1 cellular context compared by ENCODE assay signal in genomic region chr2:95207111-95207961, GRCh38.
TF ChIP-seq lines count a peak whose summit lies in the region.

TSS of gene ZNF892 (plus strand) at chr2:95207521. CDS start at chr2:95207816, 295 bp downstream.

TF ChIP-seq in K562, 482 proteins besides CTCF, POLR2A, EP300 and RAD21 (continued from another document and continues in another):
- TF ChIP-seq RHOXF2B (CRISPR knock-in tag; conservative IDR thresholded peaks at IDR 0.05) (no peak), HINFP (tag; conservative IDR thresholded peaks at IDR 0.05; ENCODE audit: low read depth) (no peak), CHCHD3 (CRISPR knock-in tag; IDR thresholded peaks at IDR 0.05) (no peak), ZNF589 (CRISPR knock-in tag; IDR thresholded peaks at IDR 0.05; ENCODE audit: low read depth) (no peak), ZNF134 (CRISPR knock-in tag; conservative IDR thresholded peaks at IDR 0.05) (peak; percentile 88), ATF7 (IDR thresholded peaks at IDR 0.05) (peak; percentile 48; the same call in 1 of the 2 replicates), NR0B1 (IDR thresholded peaks at IDR 0.05; ENCODE audit: partially characterized antibody) (no peak), SREBF1 (IDR thresholded peaks at IDR 0.05; ENCODE audit: borderline replicate concordance, low read depth, low read length) (no peak), CCNT2 (IDR thresholded peaks at IDR 0.05; ENCODE audit: borderline replicate concordance, extremely low read depth, insufficient read length, low read depth, low read length) (peak; percentile 49), NR2C1 (IDR thresholded peaks at IDR 0.05) (no peak), NR2C1 (tag; IDR thresholded peaks at IDR 0.05) (peak; percentile 61), TCF7 (IDR thresholded peaks at IDR 0.05; ENCODE audit: borderline replicate concordance) (no peak), ZC3H8 (IDR thresholded peaks at IDR 0.05) (no peak), GTF2A2 (tag; IDR thresholded peaks at IDR 0.05) (no peak), RNF219 (CRISPR knock-in tag; IDR thresholded peaks at IDR 0.05) (no peak), NCOA2 (IDR thresholded peaks at IDR 0.05; ENCODE audit: partially characterized antibody in 2 of 2) (no peak), NFATC3 (IDR thresholded peaks at IDR 0.05) (no peak), ZNF280B (CRISPR knock-in tag; IDR thresholded peaks at IDR 0.05) (no peak), DACH1 (IDR thresholded peaks at IDR 0.05; ENCODE audit: partially characterized antibody) (peak; percentile 55), ZNF668 (CRISPR knock-in tag; IDR thresholded peaks at IDR 0.05) (no peak), ZNF274 (IDR thresholded peaks at IDR 0.05; ENCODE audit: borderline replicate concordance, low read depth, low read length) (no peak), RBFOX2 (IDR thresholded peaks at IDR 0.05; ENCODE audit: low read depth, low read length) (peak; percentile 64), ZNF408 (CRISPR knock-in tag; IDR thresholded peaks at IDR 0.05; ENCODE audit: low read depth) (no peak), SFPQ (IDR thresholded peaks at IDR 0.05; ENCODE audit: low read depth, low read length) (no peak), ZKSCAN8 (CRISPR knock-in tag; IDR thresholded peaks at IDR 0.05) (no peak), THRB (CRISPR knock-in tag; conservative IDR thresholded peaks at IDR 0.05) (no peak), ZBTB11 (CRISPR knock-in tag; IDR thresholded peaks at IDR 0.05) (no peak), THRAP3 (IDR thresholded peaks at IDR 0.05; ENCODE audit: borderline replicate concordance) (no peak), TEAD4 (IDR thresholded peaks at IDR 0.05; ENCODE audit: low read length) (no peak), TEAD4 (CRISPR knock-in tag; IDR thresholded peaks at IDR 0.05; ENCODE audit: borderline replicate concordance) (no peak), PTTG1 (tag; IDR thresholded peaks at IDR 0.05; ENCODE audit: low read depth) (no peak), HMG20B (CRISPR knock-in tag; IDR thresholded peaks at IDR 0.05) (no peak), EGR1 (conservative IDR thresholded peaks at IDR 0.05) (0 out of 2 replicates have a peak, but pooled peaks have one; percentile 16), GABPA (tag; conservative IDR thresholded peaks at IDR 0.05; ENCODE audit: low read depth) (no peak), YY1 (IDR thresholded peaks at IDR 0.05; ENCODE audit: borderline replicate concordance in 1 of 3, control insufficient read depth in 1 of 3, extremely low read depth in 1 of 3, insufficient read depth in 3 of 3, insufficient read length in 1 of 3, insufficient replicate concordance in 2 of 3, low read depth in 1 of 3, low read length in 2 of 3) (peak in 2 of 3 experiments; percentile 22 to 38), ELF2 (CRISPR knock-in tag; IDR thresholded peaks at IDR 0.05) (no peak), STAG1 (CRISPR knock-in tag; IDR thresholded peaks at IDR 0.05; ENCODE audit: borderline replicate concordance) (no peak), DNMT1 (IDR thresholded peaks at IDR 0.05) (no peak), TAL1 (IDR thresholded peaks at IDR 0.05) (no peak), SMARCB1 (IDR thresholded peaks at IDR 0.05; ENCODE audit: insufficient read length, low read depth) (no peak)
